Comparison of ENCODE assay signal across 1 cellular context in genomic region chr5:59188415-59189225, GRCh38.
TF ChIP-seq lines count a peak whose summit lies in the region.

No MANE protein-coding gene starts in this region.

TF ChIP-seq in SK-N-SH treated with all-trans-retinoic acid at 6 μM for 48 hours, 23 proteins besides CTCF, POLR2A, EP300 and RAD21 (continued from another document):
- no peak for TF ChIP-seq TSHZ2 (CRISPR knock-in tag; IDR thresholded peaks at IDR 0.05)
- no peak for TF ChIP-seq BACH2 (CRISPR knock-in tag; IDR thresholded peaks at IDR 0.05; ENCODE audit: borderline replicate concordance)
- TF ChIP-seq TOX (CRISPR knock-in tag; IDR thresholded peaks at IDR 0.05; ENCODE audit: borderline replicate concordance): no peak
- TF ChIP-seq RARB (CRISPR knock-in tag; IDR thresholded peaks at IDR 0.05): no peak
- TF ChIP-seq SNAI2 (CRISPR knock-in tag; IDR thresholded peaks at IDR 0.05): no peak
- TF ChIP-seq ARNTL (CRISPR knock-in tag; IDR thresholded peaks at IDR 0.05; ENCODE audit: borderline replicate concordance, low read depth): no peak
- no peak for TF ChIP-seq ZFP3 (CRISPR knock-in tag; IDR thresholded peaks at IDR 0.05)
